In genomic region chr4:6806924-6807676, GRCh38 we compare ENCODE assay signal across 1 cellular context.
TF ChIP-seq lines count a peak whose summit lies in the region.

No MANE protein-coding gene starts in this region.

TF ChIP-seq in SK-N-SH treated with all-trans-retinoic acid at 6 μM for 48 hours, 23 proteins besides CTCF, POLR2A, EP300 and RAD21 (continued from another document):
- TF ChIP-seq TCF4 (CRISPR knock-in tag; IDR thresholded peaks at IDR 0.05; ENCODE audit: borderline replicate concordance) (no peak), GLIS3 (CRISPR knock-in tag; IDR thresholded peaks at IDR 0.05) (no peak), POU6F1 (CRISPR knock-in tag; IDR thresholded peaks at IDR 0.05; ENCODE audit: borderline replicate concordance, low read depth) (no peak)
TF ChIP-seq in SK-N-SH treated with all-trans-retinoic acid at 6 μM for 48 hours: peak in this region for 0.
